2 cellular contexts compared by ENCODE assay signal in the genomic region with DNA sequence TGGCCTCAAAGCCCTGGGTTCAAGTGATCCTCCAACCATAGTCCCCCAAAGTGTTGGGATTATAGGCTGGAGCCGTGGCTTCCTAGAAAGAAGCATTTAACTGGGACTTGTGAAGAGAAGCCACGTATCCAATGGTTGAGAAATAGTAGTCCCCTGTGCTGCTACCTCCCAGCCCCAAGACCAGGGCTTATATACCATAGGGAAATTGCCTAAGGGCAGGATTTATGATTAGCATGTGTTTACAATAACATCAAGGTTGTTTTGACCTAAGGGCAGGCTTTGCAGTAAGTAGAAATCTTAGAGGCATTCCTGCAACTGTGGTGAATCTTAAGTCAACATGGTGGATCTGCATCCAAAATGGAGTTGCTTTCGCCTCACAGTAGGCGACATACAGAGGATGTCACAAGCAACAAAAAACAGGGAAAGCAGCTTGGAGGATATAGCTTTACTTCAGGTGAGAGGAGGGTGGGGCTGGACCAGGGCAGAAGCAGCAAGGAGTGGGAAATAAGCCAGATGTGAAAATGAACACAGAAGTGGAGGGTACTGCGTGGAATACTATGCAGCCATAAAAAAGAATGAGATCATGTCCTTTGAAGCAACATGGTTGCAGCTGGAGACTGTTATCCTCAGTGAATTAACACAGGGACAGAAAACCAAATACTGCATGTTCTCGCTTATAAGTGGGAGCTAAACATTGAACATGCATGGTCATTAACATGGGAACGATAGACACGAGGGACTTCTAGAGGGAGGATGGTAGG.
TF ChIP-seq lines count a peak whose summit lies in the region.

No MANE protein-coding gene starts in this region.

TF ChIP-seq in SK-N-SH, 30 proteins besides CTCF, POLR2A, EP300 and RAD21:
- TF ChIP-seq NRF1 (IDR thresholded peaks at IDR 0.05; ENCODE audit: low read depth, low read length) (no peak), MXI1 (IDR thresholded peaks at IDR 0.05; ENCODE audit: low read depth, low read length) (no peak), YY1 (IDR thresholded peaks at IDR 0.05; ENCODE audit: low read depth) (no peak), CHD2 (IDR thresholded peaks at IDR 0.05; ENCODE audit: low read length, partially characterized antibody) (no peak), POLR2AphosphoS5 (IDR thresholded peaks at IDR 0.05; ENCODE audit: low read depth, low read length) (no peak), ELF1 (IDR thresholded peaks at IDR 0.05) (no peak), FOXJ3 (CRISPR knock-in tag; IDR thresholded peaks at IDR 0.05) (no peak), EZH2phosphoT487 (IDR thresholded peaks at IDR 0.05; ENCODE audit: borderline replicate concordance, low read depth) (no peak), RCOR1 (IDR thresholded peaks at IDR 0.05; ENCODE audit: low read length) (no peak), TCF12 (IDR thresholded peaks at IDR 0.05) (no peak), MEF2A (IDR thresholded peaks at IDR 0.05; ENCODE audit: borderline replicate concordance, low read depth) (no peak)
- TF ChIP-seq, protein P1, sequence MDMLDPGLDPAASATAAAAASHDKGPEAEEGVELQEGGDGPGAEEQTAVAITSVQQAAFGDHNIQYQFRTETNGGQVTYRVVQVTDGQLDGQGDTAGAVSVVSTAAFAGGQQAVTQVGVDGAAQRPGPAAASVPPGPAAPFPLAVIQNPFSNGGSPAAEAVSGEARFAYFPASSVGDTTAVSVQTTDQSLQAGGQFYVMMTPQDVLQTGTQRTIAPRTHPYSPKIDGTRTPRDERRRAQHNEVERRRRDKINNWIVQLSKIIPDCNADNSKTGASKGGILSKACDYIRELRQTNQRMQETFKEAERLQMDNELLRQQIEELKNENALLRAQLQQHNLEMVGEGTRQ (IDR thresholded peaks at IDR 0.05; ENCODE audit: borderline replicate concordance, low read depth, low read length): no peak
- TF ChIP-seq, protein P2, sequence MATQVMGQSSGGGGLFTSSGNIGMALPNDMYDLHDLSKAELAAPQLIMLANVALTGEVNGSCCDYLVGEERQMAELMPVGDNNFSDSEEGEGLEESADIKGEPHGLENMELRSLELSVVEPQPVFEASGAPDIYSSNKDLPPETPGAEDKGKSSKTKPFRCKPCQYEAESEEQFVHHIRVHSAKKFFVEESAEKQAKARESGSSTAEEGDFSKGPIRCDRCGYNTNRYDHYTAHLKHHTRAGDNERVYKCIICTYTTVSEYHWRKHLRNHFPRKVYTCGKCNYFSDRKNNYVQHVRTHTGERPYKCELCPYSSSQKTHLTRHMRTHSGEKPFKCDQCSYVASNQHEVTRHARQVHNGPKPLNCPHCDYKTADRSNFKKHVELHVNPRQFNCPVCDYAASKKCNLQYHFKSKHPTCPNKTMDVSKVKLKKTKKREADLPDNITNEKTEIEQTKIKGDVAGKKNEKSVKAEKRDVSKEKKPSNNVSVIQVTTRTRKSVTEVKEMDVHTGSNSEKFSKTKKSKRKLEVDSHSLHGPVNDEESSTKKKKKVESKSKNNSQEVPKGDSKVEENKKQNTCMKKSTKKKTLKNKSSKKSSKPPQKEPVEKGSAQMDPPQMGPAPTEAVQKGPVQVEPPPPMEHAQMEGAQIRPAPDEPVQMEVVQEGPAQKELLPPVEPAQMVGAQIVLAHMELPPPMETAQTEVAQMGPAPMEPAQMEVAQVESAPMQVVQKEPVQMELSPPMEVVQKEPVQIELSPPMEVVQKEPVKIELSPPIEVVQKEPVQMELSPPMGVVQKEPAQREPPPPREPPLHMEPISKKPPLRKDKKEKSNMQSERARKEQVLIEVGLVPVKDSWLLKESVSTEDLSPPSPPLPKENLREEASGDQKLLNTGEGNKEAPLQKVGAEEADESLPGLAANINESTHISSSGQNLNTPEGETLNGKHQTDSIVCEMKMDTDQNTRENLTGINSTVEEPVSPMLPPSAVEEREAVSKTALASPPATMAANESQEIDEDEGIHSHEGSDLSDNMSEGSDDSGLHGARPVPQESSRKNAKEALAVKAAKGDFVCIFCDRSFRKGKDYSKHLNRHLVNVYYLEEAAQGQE (IDR thresholded peaks at IDR 0.05; ENCODE audit: low read depth, low read length): no peak

TF ChIP-seq in SK-N-SH treated with all-trans-retinoic acid at 6 μM for 48 hours, 23 proteins besides CTCF, POLR2A, EP300 and RAD21:
- no peak for TF ChIP-seq CSDC2 (CRISPR knock-in tag; IDR thresholded peaks at IDR 0.05)
